In the genomic region with DNA sequence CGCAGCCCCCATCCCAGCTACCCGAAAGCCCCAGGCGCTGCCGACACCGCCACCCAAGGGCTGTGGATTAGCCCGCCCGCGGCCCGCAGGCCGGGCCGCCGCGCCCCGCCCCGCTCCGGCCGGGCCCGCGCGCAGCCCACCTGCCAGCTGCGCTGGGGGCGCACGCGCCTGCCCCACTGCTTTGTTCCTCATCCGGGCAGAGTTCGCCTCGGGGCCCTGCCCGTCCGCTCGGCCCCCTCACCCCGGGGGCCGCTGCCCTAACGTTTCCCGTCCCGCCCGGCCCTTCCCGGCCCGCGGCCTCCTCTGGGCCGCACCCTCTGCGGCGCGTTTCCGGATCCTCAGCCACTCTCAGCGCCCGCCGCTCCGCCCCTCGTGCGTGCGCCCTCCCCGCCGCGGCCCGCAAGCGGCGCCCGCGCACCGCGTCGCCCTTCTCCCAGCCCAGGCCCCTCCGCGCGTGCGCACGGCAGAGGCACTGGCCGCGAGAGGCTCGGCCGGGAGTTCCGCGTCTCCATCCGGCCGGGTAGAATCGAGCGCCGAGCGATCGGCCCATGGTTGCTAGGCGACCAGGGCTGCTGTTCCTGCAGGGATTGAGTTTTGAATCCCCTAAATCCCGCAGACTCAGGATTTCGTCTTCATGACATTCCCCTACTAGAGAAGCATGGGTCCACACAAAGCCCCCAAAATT, we compare ENCODE assay signal across 8 cellular contexts. TPM values are rescaled to one million over a fixed set of nuclear protein-coding genes. Genes with fewer than 3 reads are reported as not detected.
A peak's percentile ranks its signal among the peaks of the same experiment; 100 is the strongest.
DNase-seq lines count a peak whose midpoint lies in the region; ATAC-seq and TF ChIP-seq lines count a peak whose summit lies in the region.

A gene with protein sequence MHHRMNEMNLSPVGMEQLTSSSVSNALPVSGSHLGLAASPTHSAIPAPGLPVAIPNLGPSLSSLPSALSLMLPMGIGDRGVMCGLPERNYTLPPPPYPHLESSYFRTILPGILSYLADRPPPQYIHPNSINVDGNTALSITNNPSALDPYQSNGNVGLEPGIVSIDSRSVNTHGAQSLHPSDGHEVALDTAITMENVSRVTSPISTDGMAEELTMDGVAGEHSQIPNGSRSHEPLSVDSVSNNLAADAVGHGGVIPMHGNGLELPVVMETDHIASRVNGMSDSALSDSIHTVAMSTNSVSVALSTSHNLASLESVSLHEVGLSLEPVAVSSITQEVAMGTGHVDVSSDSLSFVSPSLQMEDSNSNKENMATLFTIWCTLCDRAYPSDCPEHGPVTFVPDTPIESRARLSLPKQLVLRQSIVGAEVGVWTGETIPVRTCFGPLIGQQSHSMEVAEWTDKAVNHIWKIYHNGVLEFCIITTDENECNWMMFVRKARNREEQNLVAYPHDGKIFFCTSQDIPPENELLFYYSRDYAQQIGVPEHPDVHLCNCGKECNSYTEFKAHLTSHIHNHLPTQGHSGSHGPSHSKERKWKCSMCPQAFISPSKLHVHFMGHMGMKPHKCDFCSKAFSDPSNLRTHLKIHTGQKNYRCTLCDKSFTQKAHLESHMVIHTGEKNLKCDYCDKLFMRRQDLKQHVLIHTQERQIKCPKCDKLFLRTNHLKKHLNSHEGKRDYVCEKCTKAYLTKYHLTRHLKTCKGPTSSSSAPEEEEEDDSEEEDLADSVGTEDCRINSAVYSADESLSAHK (minus strand): TSS at position 321 of the 685 bp plus-strand sequence. CDS start 622 bp downstream, outside the sequence.

- TF ChIP-seq CTCF in WTC11 (IDR thresholded peaks at IDR 0.05) (no peak), cardiac fibroblast (IDR thresholded peaks at IDR 0.05; ENCODE audit: low read depth, low read length) (no peak), spleen (IDR thresholded peaks at IDR 0.05 in 8 of 11, conservative IDR thresholded peaks at IDR 0.05 in 3 of 11) (peak in 7 of 11 experiments; percentile 24 to 76 (median 66))

- intact Hi-C loops in spleen (cut with DNase I; ENCODE audit: low total_unique reads), result loop anchor here (5.0 kb wide), 1 partner anchor 126 kb away; no protein-coding TSS in a partner anchor

- no peaks in the 10 kb centered on the region for H3K9me3 ChIP-seq in spleen

- DNase-seq in AG08396 (ENCODE audit: low spot score), result peak; percentile 99
- DNase-seq in NCI-H2227 treated with DMSO at 0.1 percent for 48 hours (lab: John Stamatoyannopoulos, UW), result peak; percentile 91
- DNase-seq in WTC11 (ENCODE audit: low spot score), result peak; percentile 92
- peak; percentile 92 to 97 for DNase-seq in cardiac fibroblast (ENCODE audit: low read depth in 2 of 2)
- peak; percentile 92 to 96 (median 95) for DNase-seq in immature natural killer cell
- DNase-seq in spleen, result peak; percentile 98

- POLR2A ChIA-PET in WTC11 (lab: Charles Lee), result no interaction called here

- H3K36me3 Mint-ChIP-seq in WTC11, result peaks cover 9% of the 10 kb centered on the region
- H3K36me3 Mint-ChIP-seq in immature natural killer cell, result peaks cover 0 to 6% (median 0%) of the 10 kb centered on the region in 3 donors

- ATAC-seq in GM18909 (IDR thresholded peaks at IDR 0.05; ENCODE audit: poor library complexity, unreplicated experiment) (peak; percentile 92), HG03175 (IDR thresholded peaks at IDR 0.05; ENCODE audit: unreplicated experiment) (peak; percentile 91), WTC11 (peak; percentile 92)

- H3K27me3 ChIP-seq in spleen (replicated peaks in 1 of 7), result no peaks in the 10 kb centered on the region

- 0% methylated on average over 5 to 83 of the region's 83 CpGs for WGBS in spleen, 5 donors

- CTCF ChIA-PET in WTC11 (lab: Charles Lee), result interaction anchor here (0.8 to 2.2 kb wide), 5 partner anchors 90 to 151 kb away, joined by 3 to 15 read pairs (median 3); no protein-coding TSS in a partner anchor

- H3K4me3 ChIP-seq in cardiac fibroblast (replicated peaks in 1 of 2; ENCODE audit: low read depth in 2 of 2, low read length in 2 of 2) (peak within 1 kb of the TSS; percentile 84 to 94), spleen (peak within 1 kb of the TSS; percentile 56 to 90 (median 84))

- H3K27ac Mint-ChIP-seq in WTC11 (peak within 1 kb of the TSS; percentile 34), immature natural killer cell (peak within 1 kb of the TSS; percentile 82 to 94 (median 92))

- peaks cover 14% of the 10 kb centered on the region for H3K4me1 Mint-ChIP-seq in WTC11
- peaks cover 35 to 42% of the 10 kb centered on the region in 2 donors for H3K4me1 Mint-ChIP-seq in immature natural killer cell

- H3K27me3 Mint-ChIP-seq in WTC11 (ENCODE audit: low read depth), result peaks cover 17% of the 10 kb centered on the region
- H3K27me3 Mint-ChIP-seq in immature natural killer cell (ENCODE audit: low read depth in 3 of 3), result peaks cover 3 to 13% (median 7%) of the 10 kb centered on the region in 3 donors

- H3K27ac ChIP-seq in spleen, result peak within 1 kb of the TSS; percentile 50 to 91 (median 81)

- H3K9me3 Mint-ChIP-seq in WTC11 (no peaks in the 10 kb centered on the region), immature natural killer cell (no peaks in the 10 kb centered on the region)

- H3K4me3 Mint-ChIP-seq in WTC11 (peak within 1 kb of the TSS; percentile 88), immature natural killer cell (peak within 1 kb of the TSS; percentile 84 to 93 (median 88))

- peaks cover 16 to 50% (median 39%) of the 10 kb centered on the region in 6 donors for H3K4me1 ChIP-seq in spleen

- TF ChIP-seq POLR2A in spleen (IDR thresholded peaks at IDR 0.05), result peak; percentile 48 to 88 (median 84)

- peaks cover 4 to 35% (median 15%) of the 10 kb centered on the region in 6 donors for H3K36me3 ChIP-seq in spleen

TF ChIP-seq in WTC11, 78 proteins besides CTCF, POLR2A, EP300 and RAD21 (continues in another document):
- TF ChIP-seq CREM (CRISPR knock-in tag; IDR thresholded peaks at IDR 0.05), result peak; percentile 84
- peak; percentile 57; the same call in 1 of the 2 replicates for TF ChIP-seq TP53 (CRISPR knock-in tag; IDR thresholded peaks at IDR 0.05)
- TF ChIP-seq, protein P1, sequence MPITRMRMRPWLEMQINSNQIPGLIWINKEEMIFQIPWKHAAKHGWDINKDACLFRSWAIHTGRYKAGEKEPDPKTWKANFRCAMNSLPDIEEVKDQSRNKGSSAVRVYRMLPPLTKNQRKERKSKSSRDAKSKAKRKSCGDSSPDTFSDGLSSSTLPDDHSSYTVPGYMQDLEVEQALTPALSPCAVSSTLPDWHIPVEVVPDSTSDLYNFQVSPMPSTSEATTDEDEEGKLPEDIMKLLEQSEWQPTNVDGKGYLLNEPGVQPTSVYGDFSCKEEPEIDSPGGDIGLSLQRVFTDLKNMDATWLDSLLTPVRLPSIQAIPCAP (CRISPR knock-in tag; IDR thresholded peaks at IDR 0.05), result no peak
- TF ChIP-seq, protein P2, sequence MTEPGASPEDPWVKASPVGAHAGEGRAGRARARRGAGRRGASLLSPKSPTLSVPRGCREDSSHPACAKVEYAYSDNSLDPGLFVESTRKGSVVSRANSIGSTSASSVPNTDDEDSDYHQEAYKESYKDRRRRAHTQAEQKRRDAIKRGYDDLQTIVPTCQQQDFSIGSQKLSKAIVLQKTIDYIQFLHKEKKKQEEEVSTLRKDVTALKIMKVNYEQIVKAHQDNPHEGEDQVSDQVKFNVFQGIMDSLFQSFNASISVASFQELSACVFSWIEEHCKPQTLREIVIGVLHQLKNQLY (CRISPR knock-in tag; IDR thresholded peaks at IDR 0.05), result no peak
- TF ChIP-seq FOXK1 (CRISPR knock-in tag; IDR thresholded peaks at IDR 0.05), result peak; percentile 62; the same call in 1 of the 2 replicates
- TF ChIP-seq CBFB (CRISPR knock-in tag; IDR thresholded peaks at IDR 0.05; ENCODE audit: low read depth), result 0 out of 2 replicates have a peak, but pooled peaks have one; percentile 84
- no peak for TF ChIP-seq NFATC4 (CRISPR knock-in tag; IDR thresholded peaks at IDR 0.05)
- TF ChIP-seq MYBL2 (CRISPR knock-in tag; IDR thresholded peaks at IDR 0.05), result peak; percentile 59; the same call in 1 of the 2 replicates
- TF ChIP-seq ETV6 (CRISPR knock-in tag; IDR thresholded peaks at IDR 0.05), result peak; percentile 65
- TF ChIP-seq, protein P3, sequence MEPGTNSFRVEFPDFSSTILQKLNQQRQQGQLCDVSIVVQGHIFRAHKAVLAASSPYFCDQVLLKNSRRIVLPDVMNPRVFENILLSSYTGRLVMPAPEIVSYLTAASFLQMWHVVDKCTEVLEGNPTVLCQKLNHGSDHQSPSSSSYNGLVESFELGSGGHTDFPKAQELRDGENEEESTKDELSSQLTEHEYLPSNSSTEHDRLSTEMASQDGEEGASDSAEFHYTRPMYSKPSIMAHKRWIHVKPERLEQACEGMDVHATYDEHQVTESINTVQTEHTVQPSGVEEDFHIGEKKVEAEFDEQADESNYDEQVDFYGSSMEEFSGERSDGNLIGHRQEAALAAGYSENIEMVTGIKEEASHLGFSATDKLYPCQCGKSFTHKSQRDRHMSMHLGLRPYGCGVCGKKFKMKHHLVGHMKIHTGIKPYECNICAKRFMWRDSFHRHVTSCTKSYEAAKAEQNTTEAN (CRISPR knock-in tag; IDR thresholded peaks at IDR 0.05), result 0 out of 2 replicates have a peak, but pooled peaks have one; percentile 24
- TF ChIP-seq, protein P4, sequence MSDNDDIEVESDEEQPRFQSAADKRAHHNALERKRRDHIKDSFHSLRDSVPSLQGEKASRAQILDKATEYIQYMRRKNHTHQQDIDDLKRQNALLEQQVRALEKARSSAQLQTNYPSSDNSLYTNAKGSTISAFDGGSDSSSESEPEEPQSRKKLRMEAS (CRISPR knock-in tag; IDR thresholded peaks at IDR 0.05), result 0 out of 2 replicates have a peak, but pooled peaks have one; percentile 39
- TF ChIP-seq ZBTB21 (CRISPR knock-in tag; IDR thresholded peaks at IDR 0.05; ENCODE audit: borderline replicate concordance), result no peak
- 0 out of 2 replicates have a peak, but pooled peaks have one; percentile 42 for TF ChIP-seq ELF4 (CRISPR knock-in tag; IDR thresholded peaks at IDR 0.05; ENCODE audit: low read depth)
- TF ChIP-seq, protein P5, sequence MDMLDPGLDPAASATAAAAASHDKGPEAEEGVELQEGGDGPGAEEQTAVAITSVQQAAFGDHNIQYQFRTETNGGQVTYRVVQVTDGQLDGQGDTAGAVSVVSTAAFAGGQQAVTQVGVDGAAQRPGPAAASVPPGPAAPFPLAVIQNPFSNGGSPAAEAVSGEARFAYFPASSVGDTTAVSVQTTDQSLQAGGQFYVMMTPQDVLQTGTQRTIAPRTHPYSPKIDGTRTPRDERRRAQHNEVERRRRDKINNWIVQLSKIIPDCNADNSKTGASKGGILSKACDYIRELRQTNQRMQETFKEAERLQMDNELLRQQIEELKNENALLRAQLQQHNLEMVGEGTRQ (CRISPR knock-in tag; IDR thresholded peaks at IDR 0.05), result peak; percentile 56; the same call in 1 of the 2 replicates

RNA-seq across cellular contexts. Expression of the gene that starts here (rescaled TPM):
- total RNA-seq in WTC11 (2021), result 18.2 to 21.4 TPM (median 20.5 TPM) in 3 replicates
- polyA plus RNA-seq in immature natural killer cell, result 10 to 100 TPM in 2 of 3 donors, 1 to 10 TPM in 1; 7.7 to 19.4 (median 12.2) TPM
- total RNA-seq in spleen, result 10 to 100 TPM; 24.9 to 38.4 (median 30.0) TPM
- polyA plus RNA-seq in spleen, result 1 to 10 TPM; 8.2 to 9.3 (median 8.7) TPM

Comparison
In these comparisons a context has a peak if more than half of its experiments do, and no peak if none do; other contexts are left out.
1. Peak in every context shown above with its lines: DNase-seq, ATAC-seq, H3K4me3 ChIP-seq and H3K27ac ChIP-seq.
2. CTCF ChIP-seq: peak in spleen (7 of 11); none in WTC11 (single experiment) and cardiac fibroblast (single experiment).